ENCODE assay signal across 13 cellular contexts in genomic region chr10:29512460-29512974, GRCh38.
"Had no signal": no experiment of that assay in that cellular context is flagged by ENCODE, and none has a peak within 500 bp of the region (broad histone marks: within the 10 kb centered on the region; RNA-seq: fewer than 3 reads in every experiment).

No MANE protein-coding gene starts in this region.

- H3K27ac ChIP-seq: coronary artery, skin epidermis, suprapubic skin had no signal

- DNase-seq: activated naive CD4-positive, alpha-beta T cell treated with Interleukin-2 at 50 U/mL for 16 hours; activated T-cell treated with anti-CD3 and anti-CD28 coated beads, Interleukin-2, amount 50 U/mL, for 24 hours; posterior cingulate gyrus; T1000 had no signal

- H3K27me3 Mint-ChIP-seq: activated CD4-positive, alpha-beta T cell treated with anti-CD3 and anti-CD28 coated beads, Interleukin-2, amount 10 ng/mL, durations not matched to agents 24 days and 14 days; activated T-cell treated with anti-CD3 and anti-CD28 coated beads, Interleukin-2, amount 50 U/mL, for 24 hours; stimulated activated naive CD8-positive, alpha-beta T cell treated with anti-CD3 and anti-CD28 coated beads, Interleukin-15, amount 100 ng/mL, for 72 hours had no signal

- H3K9me3 Mint-ChIP-seq: activated CD4-positive, alpha-beta T cell treated with anti-CD3 and anti-CD28 coated beads, Interleukin-2, amount 10 ng/mL, durations not matched to agents 24 days and 14 days; activated T-cell treated with anti-CD3 and anti-CD28 coated beads, Interleukin-2, amount 50 U/mL, for 24 hours; activated T-helper 2 cell treated with anti-CD3 and anti-CD28 coated beads, Interferon-gamma antibody, Interleukin-2, Interleukin-4, amounts not matched to agents 10 μg/mL and 5 μg/mL and 100 μg/mL, durations not matched to agents 14 hours and 24 hours and 36 hours; nephron; stimulated activated naive CD8-positive, alpha-beta T cell treated with anti-CD3 and anti-CD28 coated beads, Interleukin-15, amount 100 ng/mL, for 72 hours had no signal

- ATAC-seq: stimulated activated naive CD8-positive, alpha-beta T cell treated with anti-CD3 and anti-CD28 coated beads, Interleukin-15, amount 100 ng/mL, for 72 hours had no signal

- H3K4me3 Mint-ChIP-seq: activated CD4-positive, alpha-beta T cell treated with anti-CD3 and anti-CD28 coated beads, Interleukin-2, amount 10 ng/mL, durations not matched to agents 24 days and 14 days; activated CD8-positive, alpha-beta T cell treated with anti-CD3 and anti-CD28 coated beads, Interleukin-2, amount 10 ng/mL, durations not matched to agents 7 days and 5 days; activated T-cell treated with anti-CD3 and anti-CD28 coated beads, Interleukin-2, amount 50 U/mL, for 24 hours; nephron; stimulated activated naive CD8-positive, alpha-beta T cell treated with anti-CD3 and anti-CD28 coated beads, Interleukin-15, amount 100 ng/mL, for 72 hours had no signal

- H3K4me1 ChIP-seq: suprapubic skin had no signal

- H3K27ac Mint-ChIP-seq: activated CD4-positive, alpha-beta T cell treated with anti-CD3 and anti-CD28 coated beads, Interleukin-2, amount 10 ng/mL, durations not matched to agents 24 days and 14 days; activated CD8-positive, alpha-beta T cell treated with anti-CD3 and anti-CD28 coated beads, Interleukin-2, amount 10 ng/mL, durations not matched to agents 7 days and 5 days; activated T-cell treated with anti-CD3 and anti-CD28 coated beads, Interleukin-2, amount 50 U/mL, for 24 hours; activated T-helper 2 cell treated with anti-CD3 and anti-CD28 coated beads, Interferon-gamma antibody, Interleukin-2, Interleukin-4, amounts not matched to agents 10 μg/mL and 5 μg/mL and 100 μg/mL, durations not matched to agents 14 hours and 24 hours and 36 hours had no signal

- H3K4me3 ChIP-seq: coronary artery, lung, skin epidermis, suprapubic skin had no signal

- H3K4me1 Mint-ChIP-seq: stimulated activated naive CD8-positive, alpha-beta T cell treated with anti-CD3 and anti-CD28 coated beads, Interleukin-15, amount 100 ng/mL, for 72 hours had no signal

- H3K9me3 ChIP-seq: suprapubic skin had no signal

- H3K27me3 ChIP-seq: suprapubic skin had no signal
